ENCODE assay signal across 8 cellular contexts in the genomic region with DNA sequence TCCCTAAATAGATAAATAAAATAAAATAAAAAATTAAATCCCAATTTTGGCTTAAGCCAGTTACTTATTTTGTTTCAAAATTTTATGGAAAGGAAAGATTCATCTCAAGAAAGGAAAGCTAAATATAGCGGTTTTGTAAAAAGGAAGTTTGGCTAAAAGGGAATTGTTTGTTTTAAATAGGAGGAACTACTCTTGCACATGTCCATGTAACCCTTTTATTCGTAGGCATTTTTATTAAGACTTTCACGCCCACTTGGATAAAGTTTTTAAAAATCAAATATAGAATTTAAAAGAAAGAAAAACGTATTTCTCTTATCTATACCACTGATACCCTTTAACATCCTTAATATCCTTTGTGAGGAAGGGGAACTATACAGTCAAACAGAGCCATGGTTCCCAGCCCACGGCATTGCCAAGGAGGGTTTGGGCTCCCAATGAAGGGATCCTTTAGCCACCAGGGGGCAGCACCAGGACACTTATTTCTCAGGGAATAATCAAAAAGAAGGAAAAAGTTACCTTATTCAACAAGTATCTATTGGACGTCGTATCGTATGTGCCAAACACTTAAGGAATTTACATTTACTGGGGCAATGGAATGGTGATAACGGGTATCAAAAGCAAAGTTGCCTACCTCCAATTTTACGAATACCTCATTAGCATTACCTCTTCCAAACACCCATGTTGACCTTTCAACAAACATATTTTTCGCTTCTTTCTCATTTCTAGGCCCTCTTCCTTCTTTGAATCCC. TPM values are rescaled to one million over a fixed set of nuclear protein-coding genes. Genes with fewer than 3 reads are reported as not detected.
DNase-seq lines count a peak whose midpoint lies in the region; ATAC-seq, FAIRE-seq and TF ChIP-seq lines count a peak whose summit lies in the region.

No MANE protein-coding gene starts in this region.

- H3K4me1 ChIP-seq in GM12878 (ENCODE audit: control insufficient read depth, insufficient read depth, low read length), result no peaks in the 10 kb centered on the region
- H3K4me1 ChIP-seq in skeletal muscle satellite cell (ENCODE audit: control insufficient read depth, insufficient read depth, low read length), result peaks cover 6% of the 10 kb centered on the region

- H3K9me3 ChIP-seq in GM12878 (replicated peaks; ENCODE audit: control insufficient read depth, insufficient read depth, low read length), result no peaks in the 10 kb centered on the region; the same call in 2 of the 3 replicates
- H3K9me3 ChIP-seq in skeletal muscle satellite cell (replicated peaks; ENCODE audit: low read length), result no peaks in the 10 kb centered on the region

- TF ChIP-seq CTCF in HFF-Myc (IDR thresholded peaks at IDR 0.05; ENCODE audit: low read depth, low read length, missing control alignments) (peak; percentile 78), GM12878 (IDR thresholded peaks at IDR 0.05 in 2 of 3, conservative IDR thresholded peaks at IDR 0.05 in 1 of 3; ENCODE audit: control insufficient read depth in 2 of 3, extremely low read depth in 1 of 3, insufficient read depth in 1 of 3, low read depth in 3 of 3, low read length in 3 of 3) (peak; percentile 74 to 79 (median 74))

- H3K4me3 ChIP-seq in HFF-Myc (replicated peaks; ENCODE audit: low read depth, low read length) (no peak overlapping the region), GM12878 (no peak overlapping the region), skeletal muscle satellite cell (ENCODE audit: low read length) (no peak overlapping the region)

- no peak overlapping the region; the same call in 1 of the 2 replicates for H2AFZ ChIP-seq in GM12878 (ENCODE audit: control insufficient read depth, low read depth, low read length)

- H3K36me3 ChIP-seq in GM12878 (ENCODE audit: control insufficient read depth in 2 of 2, insufficient read depth in 2 of 2, low read length in 1 of 2) (no peaks in the 10 kb centered on the region), skeletal muscle satellite cell (ENCODE audit: insufficient read depth, low read length) (no peaks in the 10 kb centered on the region)

- ATAC-seq in GM12878 (peak; percentile 94), GM21423 (IDR thresholded peaks at IDR 0.05; ENCODE audit: unreplicated experiment) (no peak)

- intact Hi-C loops in GM12878 (cut with micrococcal nuclease; ENCODE audit: unreplicated experiment), result loop anchor here (1.0 to 5.0 kb wide), 5 partner anchors 128 to 690 kb away; no protein-coding TSS in a partner anchor

- RAD21 ChIA-PET in GM12878 (lab: Charles Lee; ENCODE audit: unreplicated experiment), result no interaction called here

- in situ Hi-C loops in GM12878 (cut with MboI), result loop anchor here (5.0 to 10.0 kb wide), 2 partner anchors 130 to 623 kb away; no protein-coding TSS in a partner anchor

- H3K27me3 ChIP-seq in GM12878 (replicated peaks in 1 of 2; ENCODE audit: control insufficient read depth in 2 of 2, insufficient read depth in 2 of 2, low read length in 1 of 2), result no peaks in the 10 kb centered on the region
- no peaks in the 10 kb centered on the region for H3K27me3 ChIP-seq in skeletal muscle satellite cell (ENCODE audit: control insufficient read depth, insufficient read depth, low read length)

- TF ChIP-seq POLR2A in GM12878 (IDR thresholded peaks at IDR 0.05; ENCODE audit: low read depth, low read length), result no peak

- DNase-seq in HFF-Myc (ENCODE audit: extremely low read depth, low read depth), result peak; percentile 35
- DNase-seq in NCI-H1092 treated with DMSO at 0.1 percent for 48 hours (lab: John Stamatoyannopoulos, UW), result peak; percentile 60
- peak; percentile 4 for DNase-seq in T1000 (lab: John Stamatoyannopoulos, UW)
- DNase-seq in GM12878 (ENCODE audit: low read depth, low spot score), result peak; percentile 8
- peak; percentile 15 for DNase-seq in iPS DF 19.7 (ENCODE audit: low read depth, low spot score)

- H3K79me2 ChIP-seq in GM12878 (ENCODE audit: control insufficient read depth, insufficient read depth, low read length), result no peaks in the 10 kb centered on the region

- POLR2A ChIA-PET in GM12878 (lab: Charles Lee), result interaction anchor here (0.6 kb wide), 1 partner anchor 248 kb away, joined by 4 read pairs; no protein-coding TSS in a partner anchor

- no peak overlapping the region for H3K9ac ChIP-seq in GM12878 (ENCODE audit: control insufficient read depth, insufficient read depth, low read length)
- no peak overlapping the region for H3K9ac ChIP-seq in skeletal muscle satellite cell (ENCODE audit: low read depth, low read length)

- 29% methylated on average over 11 of the region's 11 CpGs for WGBS in GM12878 (ENCODE audit: insufficient coverage, insufficient replicate concordance, low lambda C conversion rate, missing lambda C conversion rate)

- no peak overlapping the region for H3K27ac ChIP-seq in GM12878 (ENCODE audit: control insufficient read depth, insufficient read depth)

- TF ChIP-seq EP300 in GM12878 (IDR thresholded peaks at IDR 0.05; ENCODE audit: borderline replicate concordance in 1 of 2, control insufficient read depth in 1 of 2, low read depth in 2 of 2, low read length in 2 of 2), result no peak

- TF ChIP-seq RAD21 in GM12878 (IDR thresholded peaks at IDR 0.05; ENCODE audit: insufficient read depth, low read depth, low read length), result peak; percentile 83

- no peaks in the 10 kb centered on the region for H4K20me1 ChIP-seq in GM12878 (ENCODE audit: control insufficient read depth, insufficient read depth)

- SMC1A ChIA-PET in GM12878 (lab: Charles Lee; ENCODE audit: uncharacterized antibody, unreplicated experiment), result no interaction called here

- no TSS peak for BruUV-seq in GM12878 (replicated peaks; lab: Mats Ljungman, UMichigan)

- CTCF ChIA-PET in GM12878 (lab: Yijun Ruan, JAX), result interaction anchor here (1.2 to 3.2 kb wide), 2 partner anchors 128 to 131 kb away, joined by 3 to 10 read pairs; no protein-coding TSS in a partner anchor

- FAIRE-seq in G401.6 (lab: Jason Lieb, UNC) (peak; percentile 93), GM12878 (lab: Jason Lieb, UNC) (peak; percentile 80)

- H3K4me2 ChIP-seq in GM12878 (ENCODE audit: control insufficient read depth, insufficient read depth) (no peak overlapping the region), skeletal muscle satellite cell (ENCODE audit: low read length) (peak overlapping the region; percentile 61)

TF ChIP-seq in GM12878, 131 proteins besides CTCF, POLR2A, EP300 and RAD21 (continues in another document):
- TF ChIP-seq ZSCAN29 (IDR thresholded peaks at IDR 0.05), result no peak

RNA-seq across cellular contexts. Expression of a gene that starts 27.7 kb away (rescaled TPM):
- total RNA-seq in GM12878 (2013; cell fraction: nucleolus; rRNA removed), result 24.5 and 24.7 TPM in 2 replicates
- 16.0 and 18.5 TPM in 2 replicates for total RNA-seq in GM12878 (2014; rRNA removed)
- total RNA-seq in GM12878 (2014; rRNA removed; fragmentation: Illumina TruSeq; extraction: Trizol), result 14.1 and 15.3 TPM in 2 replicates
- total RNA-seq in GM12878 (2021), result 16.4 and 17.9 TPM in 2 replicates
- 7.7 TPM for polyA plus RNA-seq in GM12878 (2011; ENCODE audit: low read depth)
- polyA plus RNA-seq in GM12878 (2011; rRNA removed), result 13.8 and 19.6 TPM in 2 replicates
- 8.2 and 8.8 TPM in 2 replicates for polyA plus RNA-seq in GM12878 (2011; cell fraction: cytosol; rRNA removed)
- 12.6 and 15.3 TPM in 2 replicates for polyA plus RNA-seq in GM12878 (2011; cell fraction: nucleus; rRNA removed)
- 10.4 and 10.7 TPM in 2 replicates for polyA plus RNA-seq in GM12878 (2012)
- polyA plus RNA-seq in GM12878 (2014; fragmentation: Illumina TruSeq; extraction: Trizol), result 15.9 and 20.5 TPM in 2 replicates
- 1 to 10 TPM; 6.0 to 9.6 TPM for polyA plus RNA-seq in GM12878 (2014; fragmentation: Nextera tagmentation; extraction: Ambion mirVana)
- polyA plus RNA-seq in GM12878 (2014; rRNA removed), result 13.0 and 17.4 TPM in 2 replicates
- 10 to 100 TPM; 22.0 to 22.7 TPM for polyA plus RNA-seq in GM12878 (2016; fragmentation: Nextera tagmentation; extraction: Ambion mirVana)
- 15.8 and 17.3 TPM in 2 replicates for polyA minus RNA-seq in GM12878 (2011; rRNA and poly(A)+ RNA removed)
- 4.9 TPM in 2 replicates for polyA minus RNA-seq in GM12878 (2011; cell fraction: cytosol; rRNA and poly(A)+ RNA removed)
- polyA minus RNA-seq in GM12878 (2011; cell fraction: nucleus; rRNA and poly(A)+ RNA removed), result 26.8 and 39.6 TPM in 2 replicates
- total RNA-seq in skeletal muscle satellite cell (2012; rRNA removed), result 10.1 and 10.3 TPM in 2 replicates

RNA-seq across cellular contexts. Expression of a gene that starts 32.7 kb away (rescaled TPM):
- 5.6 and 6.6 TPM in 2 replicates for total RNA-seq in GM12878 (2013; cell fraction: nucleolus; rRNA removed)
- 5.1 and 8.7 TPM in 2 replicates for total RNA-seq in GM12878 (2014; rRNA removed)
- total RNA-seq in GM12878 (2014; rRNA removed; fragmentation: Illumina TruSeq; extraction: Trizol), result 9.5 and 10.0 TPM in 2 replicates
- 7.0 and 7.2 TPM in 2 replicates for total RNA-seq in GM12878 (2021)
- polyA plus RNA-seq in GM12878 (2011; ENCODE audit: low read depth), result 8.1 TPM
- 12.1 and 20.0 TPM in 2 replicates for polyA plus RNA-seq in GM12878 (2011; rRNA removed)
- 4.6 TPM in 2 replicates for polyA plus RNA-seq in GM12878 (2011; cell fraction: cytosol; rRNA removed)
- 4.6 and 6.1 TPM in 2 replicates for polyA plus RNA-seq in GM12878 (2011; cell fraction: nucleus; rRNA removed)
- polyA plus RNA-seq in GM12878 (2012), result 11.1 and 14.5 TPM in 2 replicates
- polyA plus RNA-seq in GM12878 (2014; fragmentation: Illumina TruSeq; extraction: Trizol), result 16.1 and 19.9 TPM in 2 replicates
- polyA plus RNA-seq in GM12878 (2014; fragmentation: Nextera tagmentation; extraction: Ambion mirVana), result 1 to 10 TPM; 3.3 to 6.6 TPM
- polyA plus RNA-seq in GM12878 (2014; rRNA removed), result 11.7 and 11.9 TPM in 2 replicates
- polyA plus RNA-seq in GM12878 (2016; fragmentation: Nextera tagmentation; extraction: Ambion mirVana), result 10 to 100 TPM; 13.6 to 15.4 TPM
- 3.0 and 3.3 TPM in 2 replicates for polyA minus RNA-seq in GM12878 (2011; rRNA and poly(A)+ RNA removed)
- polyA minus RNA-seq in GM12878 (2011; cell fraction: cytosol; rRNA and poly(A)+ RNA removed), result 2.6 and 3.3 TPM in 2 replicates
- polyA minus RNA-seq in GM12878 (2011; cell fraction: nucleus; rRNA and poly(A)+ RNA removed), result 3.3 and 3.4 TPM in 2 replicates
- 7.9 and 11.7 TPM in 2 replicates for total RNA-seq in skeletal muscle satellite cell (2012; rRNA removed)

Comparison
In these comparisons a context has a peak if more than half of its experiments do, and no peak if none do; other contexts are left out.
1. DNase-seq: peak in every context shown above with its lines; median percentile 60 in NCI-H1092 treated with DMSO at 0.1 percent for 48 hours; 35 in HFF-Myc; 15 in iPS DF 19.7; 8 in GM12878; 4 in T1000.